8 cellular contexts compared by ENCODE assay signal in the genomic region with DNA sequence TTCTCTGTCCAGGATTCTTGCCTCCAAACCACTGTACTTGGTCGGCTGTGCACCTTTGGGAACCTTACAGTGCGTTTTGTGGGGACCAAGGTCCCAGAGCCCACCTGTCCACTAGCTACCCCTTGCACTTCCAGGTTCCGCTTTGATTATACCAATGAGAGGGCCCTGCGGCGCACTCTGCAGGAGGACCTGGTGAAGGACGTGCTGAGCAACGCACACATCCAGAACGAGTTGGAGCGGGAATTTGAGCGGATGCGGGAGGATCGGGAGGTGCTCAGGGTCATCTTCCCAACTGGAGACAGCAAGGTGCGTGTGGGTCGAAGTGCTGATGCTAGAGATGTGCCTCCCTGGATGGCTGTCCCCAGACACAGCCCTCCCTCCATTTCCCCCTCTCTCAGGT. TPM values are rescaled to one million over a fixed set of nuclear protein-coding genes. Genes with fewer than 3 reads are reported as not detected.
DNase-seq lines count a peak whose midpoint lies in the region; TF ChIP-seq lines count a peak whose summit lies in the region.
"Had no signal": no experiment of that assay in that cellular context is flagged by ENCODE, and none has a peak within 500 bp of the region (broad histone marks: within the 10 kb centered on the region; RNA-seq: fewer than 3 reads in every experiment).

No MANE protein-coding gene starts in this region.

- H3K9me3 ChIP-seq in Peyer's patch, result no peaks in the 10 kb centered on the region

- CTCF ChIA-PET in AG04449 (lab: Yijun Ruan, JAX), result interaction anchor here (0.7 to 6.0 kb wide), 4 partner anchors 10 to 146 kb away, joined by 3 to 63 read pairs (median 4); a partner anchor contains a TSS

- H3K36me3 ChIP-seq in H7 (replicated peaks; ENCODE audit: control insufficient read depth, insufficient read depth, low read length), result peaks cover 58% of the 10 kb centered on the region
- H3K36me3 ChIP-seq in Peyer's patch, result peaks cover 3 to 100% (median 3%) of the 10 kb centered on the region in 3 donors

- no peak overlapping the region for H3K27ac ChIP-seq in Peyer's patch

- TF ChIP-seq POLR2A in erythroblast (IDR thresholded peaks at IDR 0.05; ENCODE audit: low read length) (no peak), Peyer's patch (IDR thresholded peaks at IDR 0.05) (no peak)

- no peaks in the 10 kb centered on the region for H3K4me1 ChIP-seq in Peyer's patch

- no peaks in the 10 kb centered on the region for H3K27me3 ChIP-seq in H7 (ENCODE audit: control insufficient read depth, insufficient read depth, low read length)
- no peaks in the 10 kb centered on the region for H3K27me3 ChIP-seq in Peyer's patch

- H3K4me3 ChIP-seq in AG04449 (ENCODE audit: low read depth, low read length) (no peak overlapping the region), H7 (ENCODE audit: insufficient read depth, low read depth, low read length) (no peak overlapping the region), Peyer's patch (no peak overlapping the region)

- POLR2A ChIA-PET in AG04449 (lab: Yijun Ruan, JAX), result interaction anchor here (0.6 kb wide), 1 partner anchor 62 kb away, joined by 3 read pairs; no protein-coding TSS in a partner anchor

- peak; percentile 16 for TF ChIP-seq CTCF in AG04449 (IDR thresholded peaks at IDR 0.05; ENCODE audit: insufficient read depth, low read length, missing control alignments)
- peak in 3 of 6 experiments; percentile 31 to 37 (median 33) for TF ChIP-seq CTCF in Peyer's patch (IDR thresholded peaks at IDR 0.05)

- DNase-seq in AG04449 (ENCODE audit: low read depth, low spot score) (no peak), H7 (peak; percentile 72), erythroblast (lab: John Stamatoyannopoulos, UW) (peak; percentile 26 to 45), kidney glomerular epithelial cell (lab: John Stamatoyannopoulos, UW) (no peak), Peyer's patch (no peak), NCI-H1092 treated with DMSO at 0.1 percent for 48 hours (lab: John Stamatoyannopoulos, UW) (no peak)
- DNase-seq: effector CD8-positive, alpha-beta T cell had no signal

RNA-seq across cellular contexts. Expression of a gene that starts 18.8 kb away (rescaled TPM):
- total RNA-seq in H7 (2014; rRNA removed; shearing (Covaris generic)), result 46.1 and 48.6 TPM in 2 replicates
- 100 to 1,000 TPM in 3 of 4 donors, 10 to 100 TPM in 1; 94.6 to 204 (median 157) TPM for total RNA-seq in Peyer's patch

RNA-seq across cellular contexts. Expression of a gene that starts 21.7 kb away (rescaled TPM):
- not detected in 2 replicates for total RNA-seq in H7 (2014; rRNA removed; shearing (Covaris generic))
- not detected for total RNA-seq in Peyer's patch
- total RNA-seq: mesothelial cell of epicardium had no signal

RNA-seq across cellular contexts. Expression of a gene that starts 23.6 kb away (rescaled TPM):
- 9.0 and 10.4 TPM in 2 replicates for total RNA-seq in H7 (2014; rRNA removed; shearing (Covaris generic))
- 10 to 100 TPM; 15.1 to 27.3 (median 24.5) TPM for total RNA-seq in Peyer's patch

RNA-seq across cellular contexts. Expression of a gene that starts 45.9 kb away (rescaled TPM):
- total RNA-seq in H7 (2014; rRNA removed; shearing (Covaris generic)), result 6.2 and 9.6 TPM in 2 replicates
- 10 to 100 TPM in 3 of 4 donors, 1 to 10 TPM in 1; 7.6 to 58.6 (median 15.2) TPM for total RNA-seq in Peyer's patch

RNA-seq across cellular contexts. Expression of a gene that starts 55.6 kb away (rescaled TPM):
- 0.94 and 1.7 TPM in 2 replicates for total RNA-seq in H7 (2014; rRNA removed; shearing (Covaris generic))
- 10 to 100 TPM in 3 of 4 donors, 1 to 10 TPM in 1; 5.0 to 54.4 (median 38.7) TPM for total RNA-seq in Peyer's patch

Comparison
In these comparisons a context has a peak if more than half of its experiments do, and no peak if none do; other contexts are left out.
1. DNase-seq: peak in H7 (single experiment) and erythroblast (2 of 2); none in AG04449 (single experiment), kidney glomerular epithelial cell (single experiment), Peyer's patch (0 of 3) and NCI-H1092 treated with DMSO at 0.1 percent for 48 hours (single experiment).